In genomic region chr18:12271376-12272235, GRCh38 we compare ENCODE assay signal across 8 cellular contexts. TPM values are rescaled to one million over a fixed set of nuclear protein-coding genes. Genes with fewer than 3 reads are reported as not detected.
DNase-seq lines count a peak whose midpoint lies in the region; ATAC-seq and TF ChIP-seq lines count a peak whose summit lies in the region.

No MANE protein-coding gene starts in this region.

- no TSS peak for BruUV-seq in Caco-2 (replicated peaks; lab: Mats Ljungman, UMichigan)

- H3K27me3 Mint-ChIP-seq in Caco-2 (ENCODE audit: insufficient read depth, unreplicated experiment) = no peaks in the 10 kb centered on the region
- H3K27me3 Mint-ChIP-seq in activated naive CD8-positive, alpha-beta T cell = no peaks in the 10 kb centered on the region

- H3K36me3 ChIP-seq in Caco-2 (ENCODE audit: control insufficient read depth, insufficient read depth, low read length) = no peaks in the 10 kb centered on the region
- no peaks in the 10 kb centered on the region for H3K36me3 ChIP-seq in RWPE2 (ENCODE audit: low read depth)
- H3K36me3 ChIP-seq in heart left ventricle = no peaks in the 10 kb centered on the region
- H3K36me3 ChIP-seq in vagina = no peaks in the 10 kb centered on the region

- intact Hi-C loops in Caco-2 (cut with micrococcal nuclease; ENCODE audit: unreplicated experiment) = loop anchor here (1.0 kb wide), 1 partner anchor 57 kb away; no protein-coding TSS in a partner anchor
- intact Hi-C loops in heart left ventricle (cut with DNase I) = loop anchor here in 1 of 10 donors (5.0 kb wide), 1 partner anchor 391 kb away; no protein-coding TSS in a partner anchor
- intact Hi-C loops in posterior vena cava (cut with DNase I) = no loop called here
- intact Hi-C loops in vagina (cut with DNase I) = no loop called here

- H3K27ac Mint-ChIP-seq in Caco-2 (ENCODE audit: unreplicated experiment) = peak overlapping the region; percentile 56
- no peak overlapping the region for H3K27ac Mint-ChIP-seq in activated naive CD8-positive, alpha-beta T cell

- H3K9me3 ChIP-seq in Caco-2 (no peaks in the 10 kb centered on the region), RWPE2 (ENCODE audit: severe bottlenecking) (no peaks in the 10 kb centered on the region), heart left ventricle (no peaks in the 10 kb centered on the region), vagina (no peaks in the 10 kb centered on the region)

- H3K9me3 Mint-ChIP-seq in Caco-2 (ENCODE audit: unreplicated experiment) = no peaks in the 10 kb centered on the region
- H3K9me3 Mint-ChIP-seq in activated naive CD8-positive, alpha-beta T cell (ENCODE audit: low read depth) = no peaks in the 10 kb centered on the region

- H3K27ac ChIP-seq in RWPE2 (ENCODE audit: poor library complexity, severe bottlenecking) (peak overlapping the region; percentile 20), heart left ventricle (peak overlapping the region in 11 of 12 donors; percentile 15 to 83 (median 63)), vagina (peak overlapping the region; percentile 35)

- no peaks in the 10 kb centered on the region for H3K27me3 ChIP-seq in Caco-2 (replicated peaks; ENCODE audit: control insufficient read depth, insufficient read depth, low read length)
- H3K27me3 ChIP-seq in RWPE2 (ENCODE audit: insufficient read depth, poor library complexity, severe bottlenecking) = no peaks in the 10 kb centered on the region
- H3K27me3 ChIP-seq in heart left ventricle = no peaks in the 10 kb centered on the region
- no peaks in the 10 kb centered on the region for H3K27me3 ChIP-seq in vagina

- CTCF ChIA-PET in Caco-2 (lab: Charles Lee) = interaction anchor here (0.5 to 1.7 kb wide), 21 partner anchors 10 to 431 kb away, joined by 3 to 27 read pairs (median 5); partner anchors contain the start of gene AFG3L2

- peak overlapping the region; percentile 79 for H3K4me3 Mint-ChIP-seq in Caco-2 (ENCODE audit: unreplicated experiment)
- H3K4me3 Mint-ChIP-seq in activated naive CD8-positive, alpha-beta T cell = peak overlapping the region; percentile 54

- WGBS in heart left ventricle, 4 donors = 20 to 23% (median 20%) methylated on average over 37 to 51 of the region's 51 CpGs

- H3K36me3 Mint-ChIP-seq in Caco-2 (ENCODE audit: insufficient read depth, unreplicated experiment) = no peaks in the 10 kb centered on the region
- no peaks in the 10 kb centered on the region for H3K36me3 Mint-ChIP-seq in activated naive CD8-positive, alpha-beta T cell

- H3K4me1 ChIP-seq in Caco-2 (no peaks in the 10 kb centered on the region), RWPE2 (ENCODE audit: insufficient read depth, poor library complexity, severe bottlenecking) (no peaks in the 10 kb centered on the region), heart left ventricle (peaks cover 0 to 9% (median 2%) of the 10 kb centered on the region in 12 donors), vagina (peaks cover 4% of the 10 kb centered on the region)

- TF ChIP-seq POLR2A in heart left ventricle (IDR thresholded peaks at IDR 0.05) (no peak), vagina (IDR thresholded peaks at IDR 0.05) (no peak)

- ATAC-seq in GM21619 (IDR thresholded peaks at IDR 0.05; ENCODE audit: unreplicated experiment) = peak; percentile 87
- peak; percentile 97 for ATAC-seq in RWPE2 (ENCODE audit: low read depth)
- peak; percentile 79 to 92 (median 87) for ATAC-seq in heart left ventricle

- DNase-seq in Caco-2 (peak; percentile 81 to 88), Kasumi-1 (lab: John Stamatoyannopoulos, UW) (peak; percentile 84 to 87), RWPE2 (ENCODE audit: low spot score) (no peak), heart left ventricle (peak; percentile 71 to 84 (median 79)), posterior vena cava (ENCODE audit: low spot score) (peak; percentile 93), vagina (ENCODE audit: extremely low spot score in 2 of 2) (no peak)

- peak overlapping the region; percentile 44 for H3K4me3 ChIP-seq in Caco-2 (ENCODE audit: low read depth, low read length)
- peak overlapping the region; percentile 50 for H3K4me3 ChIP-seq in RWPE2 (ENCODE audit: severe bottlenecking)
- peak overlapping the region; percentile 23 to 64 (median 52) for H3K4me3 ChIP-seq in heart left ventricle
- H3K4me3 ChIP-seq in vagina = peak overlapping the region; percentile 34 to 47

- POLR2A ChIA-PET in Caco-2 (lab: Charles Lee) = interaction anchor here (0.6 to 0.7 kb wide), 2 partner anchors 8 to 15 kb away, joined by 3 read pairs; no protein-coding TSS in a partner anchor

- H3K4me1 Mint-ChIP-seq in Caco-2 (ENCODE audit: low read depth, unreplicated experiment) = no peaks in the 10 kb centered on the region
- peaks cover 1% of the 10 kb centered on the region for H3K4me1 Mint-ChIP-seq in activated naive CD8-positive, alpha-beta T cell (ENCODE audit: low read depth)

- peak; percentile 80 to 84 for TF ChIP-seq CTCF in Caco-2 (IDR thresholded peaks at IDR 0.05; ENCODE audit: insufficient read depth in 1 of 2, low read depth in 1 of 2, low read length in 1 of 2, severe bottlenecking in 1 of 2, unreplicated experiment in 1 of 2)
- peak; percentile 95 for TF ChIP-seq CTCF in RWPE2 (IDR thresholded peaks at IDR 0.05; ENCODE audit: poor library complexity, severe bottlenecking)
- TF ChIP-seq CTCF in heart left ventricle (IDR thresholded peaks at IDR 0.05) = peak; percentile 57 to 90 (median 68)
- peak; percentile 55 to 96 (median 71) for TF ChIP-seq CTCF in vagina (IDR thresholded peaks at IDR 0.05)

RNA-seq across cellular contexts. Expression of gene CIDEA, which starts 17.4 kb away (rescaled TPM):
- not detected in 2 replicates for total RNA-seq in Caco-2 (2022)
- 10 to 100 TPM in 1 of 9 donors, 1 to 10 TPM in 3, under 1 TPM in 2, not detected in 3; 0.35 to 17.1 (median 2.4) TPM for total RNA-seq in heart left ventricle
- 1 to 10 TPM in 1 of 2 donors, under 1 TPM in 1; 0.61 to 1.8 TPM for polyA plus RNA-seq in heart left ventricle
- total RNA-seq in posterior vena cava = under 1 TPM in 1 of 2 donors, not detected in 1; 0.24 TPM
- total RNA-seq in vagina = 2.7 TPM

RNA-seq across cellular contexts. Expression of gene TUBB6, which starts 36.4 kb away (rescaled TPM):
- total RNA-seq in Caco-2 (2022) = 138 and 149 TPM in 2 replicates
- total RNA-seq in heart left ventricle = 100 to 1,000 TPM in 6 of 9 donors, 10 to 100 TPM in 3; 64.8 to 421 (median 126) TPM
- 100 to 1,000 TPM in 1 of 2 donors, 10 to 100 TPM in 1; 90.4 to 800 TPM for polyA plus RNA-seq in heart left ventricle
- 100 to 1,000 TPM; 274 to 288 TPM for total RNA-seq in posterior vena cava
- total RNA-seq in vagina = 450 TPM

Comparison
In these comparisons a context has a peak if more than half of its experiments do, and no peak if none do; other contexts are left out.
1. DNase-seq: peak in Caco-2 (2 of 2), Kasumi-1 (2 of 2), heart left ventricle (5 of 5) and posterior vena cava (single experiment); none in RWPE2 (single experiment) and vagina (0 of 2).
2. Peak in every context shown above with its lines, with median percentiles within 50 percentile points of each other: H3K4me3 ChIP-seq, CTCF ChIP-seq, ATAC-seq and H3K27ac ChIP-seq.